In genomic region chr5:55558484-55558883, GRCh38 we compare ENCODE assay signal across 10 cellular contexts.
"Had no signal": no experiment of that assay in that cellular context is flagged by ENCODE, and none has a peak within 500 bp of the region (broad histone marks: within the 10 kb centered on the region; RNA-seq: fewer than 3 reads in every experiment).

No MANE protein-coding gene starts in this region.

- H3K9ac ChIP-seq: GM23248, KMS-11 had no signal

- ATAC-seq: HCT116, HepG2 had no signal

- H3K4me2 ChIP-seq: KMS-11 had no signal

- DNase-seq: GM23248, H9, HFFc6, KBM-7 had no signal

- H3K4me3 ChIP-seq: GM23248 had no signal

- H3K27ac ChIP-seq: GM23248, HL-60, KMS-11 had no signal

- FAIRE-seq: H1, H54, HepG2 had no signal

- H2AFZ ChIP-seq: GM23248 had no signal
